Comparison of ENCODE assay signal across 8 cellular contexts in the genomic region with DNA sequence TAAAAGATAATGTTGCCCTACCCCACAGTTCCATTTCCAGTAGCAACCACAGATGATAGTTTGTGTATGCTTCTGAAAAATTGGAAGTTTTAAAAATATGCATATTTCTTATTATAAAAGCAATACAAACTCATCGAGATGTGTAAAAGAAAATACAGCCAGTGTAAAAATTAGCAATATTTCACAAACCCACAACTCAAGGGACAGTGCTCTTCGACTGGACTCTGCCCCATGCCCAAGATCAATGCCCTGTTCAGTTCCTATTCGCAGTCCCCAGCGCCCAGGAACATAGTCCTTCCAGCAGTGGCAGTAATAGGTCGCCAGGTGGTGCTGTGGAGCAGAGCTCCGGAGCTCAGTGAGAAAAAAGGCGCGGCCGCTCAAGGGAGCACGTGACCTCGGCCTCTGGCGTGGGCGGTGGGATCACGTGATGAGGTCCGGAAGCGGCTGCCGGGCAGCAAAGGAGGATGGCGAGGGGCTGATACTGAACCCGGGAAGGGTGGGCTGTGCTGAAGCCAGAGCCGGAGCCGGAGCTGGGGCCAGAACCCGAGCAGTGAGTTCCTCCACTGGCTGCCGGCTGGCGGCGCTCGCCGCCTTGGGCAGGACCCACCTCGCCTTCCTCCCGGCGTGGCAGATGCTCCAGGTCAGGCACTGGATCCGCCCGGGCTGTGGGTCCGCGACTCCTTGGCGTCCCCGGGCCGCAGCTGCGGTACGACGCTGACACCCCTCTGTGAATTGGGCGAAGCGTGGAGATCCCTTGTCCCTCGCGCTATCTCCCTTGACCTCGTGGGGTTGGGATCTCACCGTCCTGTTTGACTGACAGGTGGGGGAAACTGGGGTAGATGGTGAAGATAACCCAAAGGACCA. TPM values are rescaled to one million over a fixed set of nuclear protein-coding genes. Genes with fewer than 3 reads are reported as not detected.
DNase-seq lines count a peak whose midpoint lies in the region; ATAC-seq and TF ChIP-seq lines count a peak whose summit lies in the region.

SLC36A1 (plus strand) TSS at position 430 of the 864 bp plus-strand sequence. CDS start 11,190 bp downstream, outside the sequence.

- peak; percentile 72 for DNase-seq in NCI-H2107 (lab: John Stamatoyannopoulos, UW)
- DNase-seq in UCSD-AML1 (lab: John Stamatoyannopoulos, UW; ENCODE audit: unreplicated experiment): peak; percentile 92
- peak; percentile 74 for DNase-seq in brain pericyte (ENCODE audit: low read depth, low spot score)

- H3K4me3 ChIP-seq in ACC112 (ENCODE audit: low read depth, low read length): peak within 1 kb of the TSS; percentile 89
- peak within 1 kb of the TSS; percentile 96 for H3K4me3 ChIP-seq in iPS-15b (ENCODE audit: low read depth, low read length)
- H3K4me3 ChIP-seq in skeletal muscle satellite cell (ENCODE audit: low read length): peak within 1 kb of the TSS; percentile 89

- peak within 1 kb of the TSS; percentile 92 for H3K4me2 ChIP-seq in skeletal muscle satellite cell (ENCODE audit: low read length)

- peaks cover 8% of the 10 kb centered on the region for H3K27me3 ChIP-seq in ACC112 (ENCODE audit: insufficient read depth, low read length)
- H3K27me3 ChIP-seq in iPS-15b (ENCODE audit: control insufficient read depth, insufficient read depth, low read length): no peaks in the 10 kb centered on the region
- peaks cover 18% of the 10 kb centered on the region for H3K27me3 ChIP-seq in skeletal muscle satellite cell (ENCODE audit: control insufficient read depth, insufficient read depth, low read length)

- H3K36me3 ChIP-seq in ACC112 (ENCODE audit: insufficient read depth, low read length) (no peaks in the 10 kb centered on the region), iPS-15b (ENCODE audit: control insufficient read depth, insufficient read depth, low read length) (no peaks in the 10 kb centered on the region), skeletal muscle satellite cell (ENCODE audit: insufficient read depth, low read length) (no peaks in the 10 kb centered on the region)

- peak; percentile 83 for TF ChIP-seq POLR2A in GM18526 (IDR thresholded peaks at IDR 0.05; ENCODE audit: extremely low read depth, insufficient read length)

- H3K9ac ChIP-seq in iPS-15b (ENCODE audit: low read depth, low read length) (peak within 1 kb of the TSS; percentile 66), skeletal muscle satellite cell (ENCODE audit: low read depth, low read length) (peak within 1 kb of the TSS; percentile 83)

- H3K4me1 ChIP-seq in ACC112 (ENCODE audit: control insufficient read depth, insufficient read depth, low read length, unreplicated experiment) (peaks cover 13% of the 10 kb centered on the region), iPS-15b (ENCODE audit: control insufficient read depth, insufficient read depth, low read length) (peaks cover 6% of the 10 kb centered on the region), skeletal muscle satellite cell (ENCODE audit: control insufficient read depth, insufficient read depth, low read length) (peaks cover 28% of the 10 kb centered on the region)

- peaks cover 2% of the 10 kb centered on the region for H3K79me2 ChIP-seq in ACC112 (ENCODE audit: control insufficient read depth, insufficient read depth, low read length, unreplicated experiment)

- H2AFZ ChIP-seq in ACC112 (ENCODE audit: low read length, unreplicated experiment): peak within 1 kb of the TSS; percentile 86

- H3K9me3 ChIP-seq in iPS-15b (ENCODE audit: control insufficient read depth, insufficient read depth, low read length) (no peaks in the 10 kb centered on the region), skeletal muscle satellite cell (replicated peaks; ENCODE audit: low read length) (no peaks in the 10 kb centered on the region)

- peak; percentile 78 for ATAC-seq in HG03064 (IDR thresholded peaks at IDR 0.05; ENCODE audit: low read depth, unreplicated experiment)

- no peak within 1 kb of the TSS for H3K27ac ChIP-seq in ACC112 (ENCODE audit: low read depth, low read length)

RNA-seq across cellular contexts. Expression of gene SLC36A1, which starts in this region (rescaled TPM):
- total RNA-seq in skeletal muscle satellite cell (2012; rRNA removed): 8.1 and 10.0 TPM in 2 replicates
